ENCODE assay signal across 12 cellular contexts in the genomic region with DNA sequence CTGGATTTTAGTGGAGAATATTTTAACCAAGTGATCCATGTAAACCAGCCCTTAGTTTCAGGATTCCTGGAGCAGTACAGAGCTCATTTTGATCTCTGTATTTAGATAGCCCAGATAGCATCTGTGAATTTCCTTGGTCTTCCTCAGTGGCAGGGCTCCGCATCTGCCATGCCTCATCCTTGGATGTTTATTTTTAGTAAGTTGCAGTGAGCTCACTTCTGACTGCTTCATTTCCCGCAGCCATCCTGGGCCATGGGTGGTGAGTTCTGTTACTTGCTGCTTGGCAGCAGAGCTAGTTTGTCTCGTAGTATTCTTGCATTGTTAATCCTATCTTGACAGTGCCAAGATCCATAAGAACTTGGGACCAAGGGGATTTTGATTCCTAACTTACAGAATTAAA. TPM values are rescaled to one million over a fixed set of nuclear protein-coding genes. Genes with fewer than 3 reads are reported as not detected.
A peak's percentile ranks its signal among the peaks of the same experiment; 100 is the strongest.
DNase-seq lines count a peak whose midpoint lies in the region; ATAC-seq, FAIRE-seq and TF ChIP-seq lines count a peak whose summit lies in the region.
"Had no signal": no experiment of that assay in that cellular context is flagged by ENCODE, and none has a peak within 500 bp of the region (broad histone marks: within the 10 kb centered on the region; RNA-seq: fewer than 3 reads in every experiment).

No MANE protein-coding gene starts in this region.

- DNase-seq in HepG2 (ENCODE audit: low spot score) (no peak), right lobe of liver (no peak), dedifferentiated amniotic fluid mesenchymal stem cell (ENCODE audit: extremely low spot score) (peak; percentile 64), middle frontal gyrus (ENCODE audit: extremely low spot score, low spot score) (peak; percentile 37), SHP77 (lab: John Stamatoyannopoulos, UW) (no peak)
- DNase-seq: activated CD8-positive, alpha-beta memory T cell treated with anti-CD3 and anti-CD28 coated beads, Interleukin-2, amount 50 U/mL, for 48 hours; esophagus squamous epithelium; NCI-H1436 had no signal

- intact Hi-C loops in HepG2 (cut with micrococcal nuclease; ENCODE audit: unreplicated experiment), result no loop called here
- intact Hi-C loops in right lobe of liver (cut with DNase I), result no loop called here

- ATAC-seq in HepG2 (no peak), right lobe of liver (no peak), GM19023 (IDR thresholded peaks at IDR 0.05; ENCODE audit: unreplicated experiment) (no peak), GM21360 (IDR thresholded peaks at IDR 0.05; ENCODE audit: unreplicated experiment) (no peak), GM21576 (IDR thresholded peaks at IDR 0.05; ENCODE audit: unreplicated experiment) (no peak)

- FAIRE-seq in HepG2 (lab: Jason Lieb, UNC), result no peak

- WGBS in HepG2 (ENCODE audit: low lambda C conversion rate), result 98% methylated on average over 3 of the region's 3 CpGs
- WGBS in right lobe of liver (ENCODE audit: insufficient coverage, low coverage, low lambda C conversion rate, missing lambda C conversion rate), result 77% methylated on average over 3 of the region's 3 CpGs

- H3K79me2 ChIP-seq in HepG2 (ENCODE audit: insufficient read depth, low read length), result peaks cover 2% of the 10 kb centered on the region

- H3K36me3 ChIP-seq in HepG2 (replicated peaks in 1 of 2; ENCODE audit: control insufficient read depth in 1 of 2, insufficient read depth in 2 of 2, low read length in 2 of 2) (peaks cover 31 to 62% of the 10 kb centered on the region in 2 experiments), right lobe of liver (peaks cover 6 to 72% (median 22%) of the 10 kb centered on the region in 4 donors)

- H3K4me2 ChIP-seq in HepG2 (ENCODE audit: low read depth, low read length), result no peak overlapping the region
- H3K4me2 ChIP-seq: neural progenitor cell had no signal

- no peak overlapping the region for H3K9ac ChIP-seq in HepG2 (ENCODE audit: insufficient read depth, low read depth, low read length)
- H3K9ac ChIP-seq: neural progenitor cell had no signal

- H3K27ac ChIP-seq in HepG2 (ENCODE audit: extremely low read length, insufficient read depth, low read length) (no peak overlapping the region), right lobe of liver (no peak overlapping the region)
- H3K27ac ChIP-seq: neural progenitor cell had no signal

- in situ Hi-C loops in HepG2 (cut with HindIII; ENCODE audit: extremely low pct_ligation_motif_present, low pct_unique_long_range_greater_than_20kb), result no loop called here

- BruUV-seq in HepG2 (replicated peaks; lab: Mats Ljungman, UMichigan), result no TSS peak

- POLR2A ChIA-PET in HepG2 (lab: Yijun Ruan, JAX), result no interaction called here

- H3K4me1 ChIP-seq in HepG2 (ENCODE audit: insufficient read depth, low read length) (peaks cover 10% of the 10 kb centered on the region), right lobe of liver (peaks cover 0 to 7% (median 2%) of the 10 kb centered on the region in 4 donors)

- H4K20me1 ChIP-seq in HepG2 (ENCODE audit: insufficient read depth, low read length), result peaks cover 6% of the 10 kb centered on the region

- CTCF ChIA-PET in HepG2 (lab: Yijun Ruan, JAX; ENCODE audit: low intra/inter-chr PET ratio, low total read pairs), result no interaction called here

- H3K27me3 ChIP-seq in HepG2 (ENCODE audit: control insufficient read depth in 1 of 2, insufficient read depth in 2 of 2, low read length in 2 of 2) (no peaks in the 10 kb centered on the region), right lobe of liver (no peaks in the 10 kb centered on the region)
- H3K27me3 ChIP-seq: esophagus squamous epithelium, neural progenitor cell had no signal

- no peak overlapping the region for H3K4me3 ChIP-seq in HepG2 (replicated peaks in 1 of 3; ENCODE audit: insufficient read depth in 1 of 3, low read depth in 2 of 3, low read length in 3 of 3)
- no peak overlapping the region for H3K4me3 ChIP-seq in right lobe of liver
- H3K4me3 ChIP-seq: esophagus squamous epithelium, neural progenitor cell had no signal

- no peak for TF ChIP-seq POLR2A in HepG2 (IDR thresholded peaks at IDR 0.05; ENCODE audit: insufficient read depth in 1 of 2, low read depth in 2 of 2, low read length in 2 of 2)
- TF ChIP-seq POLR2A in right lobe of liver (IDR thresholded peaks at IDR 0.05), result no peak

- no peaks in the 10 kb centered on the region for H3K9me3 ChIP-seq in HepG2 (ENCODE audit: low read length)
- no peaks in the 10 kb centered on the region for H3K9me3 ChIP-seq in right lobe of liver
- H3K9me3 ChIP-seq: esophagus squamous epithelium had no signal

- TF ChIP-seq RAD21 in HepG2 (CRISPR knock-in tag; IDR thresholded peaks at IDR 0.05), result no peak

- TF ChIP-seq EP300 in HepG2 (IDR thresholded peaks at IDR 0.05; ENCODE audit: low read depth in 2 of 2, low read length in 2 of 2) (no peak), HepG2 (CRISPR knock-in tag; IDR thresholded peaks at IDR 0.05; ENCODE audit: borderline replicate concordance) (no peak)

- TF ChIP-seq CTCF in HepG2 (CRISPR knock-in tag; IDR thresholded peaks at IDR 0.05) (no peak), right lobe of liver (IDR thresholded peaks at IDR 0.05) (no peak)

- H2AFZ ChIP-seq in HepG2 (ENCODE audit: low read length), result no peak overlapping the region
- H2AFZ ChIP-seq: neural progenitor cell had no signal

TF ChIP-seq in HepG2, 621 proteins besides CTCF, POLR2A, EP300 and RAD21:
- TF ChIP-seq ZNF780A (CRISPR knock-in tag; IDR thresholded peaks at IDR 0.05) (no peak), ZNF841 (CRISPR knock-in tag; IDR thresholded peaks at IDR 0.05; ENCODE audit: borderline replicate concordance) (no peak), RBM22 (optimal IDR thresholded peaks at IDR 0.05; ENCODE audit: low read length) (peak; percentile 70), ZNF143 (CRISPR knock-in tag; IDR thresholded peaks at IDR 0.05) (no peak), ATRX (CRISPR knock-in tag; IDR thresholded peaks at IDR 0.05; ENCODE audit: borderline replicate concordance) (no peak), CCDC6 (CRISPR knock-in tag; IDR thresholded peaks at IDR 0.05) (no peak), SP2 (CRISPR knock-in tag; IDR thresholded peaks at IDR 0.05) (no peak)

RNA-seq across cellular contexts. Expression of gene IST1, which starts 33.7 kb away (rescaled TPM):
- total RNA-seq in HepG2 (2016; rRNA removed; fragmentation: Illumina TruSeq; extraction: Trizol) (346 and 497 TPM in 2 replicates), right lobe of liver (10 to 100 TPM; 44.7 to 73.4 (median 65.5) TPM)
- 49.2 and 50.3 TPM in 2 replicates for total RNA-seq in HepG2 (2016; cell fraction: cytosol; rRNA removed; fragmentation: Illumina TruSeq; extraction: Trizol; ENCODE audit: low read depth)
- total RNA-seq in HepG2 (2016; cell fraction: insoluble cytoplasmic fraction; rRNA removed; fragmentation: Illumina TruSeq; extraction: Trizol), result 344 and 478 TPM in 2 replicates
- 98.2 and 110 TPM in 2 replicates for total RNA-seq in HepG2 (2016; cell fraction: membrane; rRNA removed; fragmentation: Illumina TruSeq; extraction: Trizol)
- 217 and 218 TPM in 2 replicates for total RNA-seq in HepG2 (2016; cell fraction: nucleus; rRNA removed; fragmentation: Illumina TruSeq; extraction: Trizol)
- polyA plus RNA-seq in HepG2 (2011; rRNA removed), result 402 and 415 TPM in 2 replicates
- polyA plus RNA-seq in HepG2 (2011; cell fraction: cytosol; rRNA removed), result 246 and 321 TPM in 2 replicates
- 386 and 449 TPM in 2 replicates for polyA plus RNA-seq in HepG2 (2011; cell fraction: nucleus; rRNA removed)
- 250 and 252 TPM in 2 replicates for polyA plus RNA-seq in HepG2 (2012)
- polyA plus RNA-seq in HepG2 (2016; cell fraction: cytosol; fragmentation: Illumina TruSeq; extraction: Trizol; ENCODE audit: low read depth), result 15.5 and 16.2 TPM in 2 replicates
- 427 and 428 TPM in 2 replicates for polyA plus RNA-seq in HepG2 (2016; cell fraction: insoluble cytoplasmic fraction; fragmentation: Illumina TruSeq; extraction: Trizol; ENCODE audit: low read depth)
- 40.8 and 43.5 TPM in 2 replicates for polyA plus RNA-seq in HepG2 (2016; cell fraction: membrane; fragmentation: Illumina TruSeq; extraction: Trizol; ENCODE audit: low read depth)
- 440 and 473 TPM in 2 replicates for polyA plus RNA-seq in HepG2 (2016; cell fraction: nucleus; fragmentation: Illumina TruSeq; extraction: Trizol; ENCODE audit: insufficient read depth, low read depth)
- 132 and 270 TPM in 2 replicates for polyA minus RNA-seq in HepG2 (2011; rRNA and poly(A)+ RNA removed; ENCODE audit: low replicate concordance)
- 125 and 139 TPM in 2 replicates for polyA minus RNA-seq in HepG2 (2011; cell fraction: cytosol; rRNA and poly(A)+ RNA removed)
- 242 and 297 TPM in 2 replicates for polyA minus RNA-seq in HepG2 (2011; cell fraction: nucleus; rRNA and poly(A)+ RNA removed)

RNA-seq across cellular contexts. Expression of gene ZNF821, which starts 45.1 kb away (rescaled TPM):
- total RNA-seq in HepG2 (2016; rRNA removed; fragmentation: Illumina TruSeq; extraction: Trizol) (6.0 and 7.0 TPM in 2 replicates), right lobe of liver (1 to 10 TPM; 1.3 to 3.8 (median 1.7) TPM)
- 4.9 and 5.9 TPM in 2 replicates for total RNA-seq in HepG2 (2016; cell fraction: cytosol; rRNA removed; fragmentation: Illumina TruSeq; extraction: Trizol; ENCODE audit: low read depth)
- total RNA-seq in HepG2 (2016; cell fraction: insoluble cytoplasmic fraction; rRNA removed; fragmentation: Illumina TruSeq; extraction: Trizol), result 6.5 and 7.8 TPM in 2 replicates
- total RNA-seq in HepG2 (2016; cell fraction: membrane; rRNA removed; fragmentation: Illumina TruSeq; extraction: Trizol), result 9.7 and 9.9 TPM in 2 replicates
- total RNA-seq in HepG2 (2016; cell fraction: nucleus; rRNA removed; fragmentation: Illumina TruSeq; extraction: Trizol), result 5.0 and 7.0 TPM in 2 replicates
- polyA plus RNA-seq in HepG2 (2011; rRNA removed), result 8.2 and 9.1 TPM in 2 replicates
- polyA plus RNA-seq in HepG2 (2011; cell fraction: cytosol; rRNA removed), result 7.8 and 7.9 TPM in 2 replicates
- polyA plus RNA-seq in HepG2 (2011; cell fraction: nucleus; rRNA removed), result 13.1 and 13.6 TPM in 2 replicates
- 4.8 and 7.2 TPM in 2 replicates for polyA plus RNA-seq in HepG2 (2012)
- polyA plus RNA-seq in HepG2 (2016; cell fraction: cytosol; fragmentation: Illumina TruSeq; extraction: Trizol; ENCODE audit: low read depth), result 3.0 and 3.2 TPM in 2 replicates
- 5.8 and 7.3 TPM in 2 replicates for polyA plus RNA-seq in HepG2 (2016; cell fraction: insoluble cytoplasmic fraction; fragmentation: Illumina TruSeq; extraction: Trizol; ENCODE audit: low read depth)
- polyA plus RNA-seq in HepG2 (2016; cell fraction: membrane; fragmentation: Illumina TruSeq; extraction: Trizol; ENCODE audit: low read depth), result 4.2 and 6.2 TPM in 2 replicates
- 7.5 and 8.7 TPM in 2 replicates for polyA plus RNA-seq in HepG2 (2016; cell fraction: nucleus; fragmentation: Illumina TruSeq; extraction: Trizol; ENCODE audit: insufficient read depth, low read depth)
- polyA minus RNA-seq in HepG2 (2011; rRNA and poly(A)+ RNA removed; ENCODE audit: low replicate concordance), result 4.7 and 11.8 TPM in 2 replicates
- polyA minus RNA-seq in HepG2 (2011; cell fraction: cytosol; rRNA and poly(A)+ RNA removed), result 5.3 and 5.9 TPM in 2 replicates
- polyA minus RNA-seq in HepG2 (2011; cell fraction: nucleus; rRNA and poly(A)+ RNA removed), result 9.3 and 11.5 TPM in 2 replicates

Comparison
In these comparisons a context has a peak if more than half of its experiments do, and no peak if none do; other contexts are left out.
1. DNase-seq: peak in dedifferentiated amniotic fluid mesenchymal stem cell (single experiment) and middle frontal gyrus (single experiment); none in HepG2 (single experiment), right lobe of liver (0 of 3) and SHP77 (0 of 2).